In genomic region chr3:142657033-142657432, GRCh38 we compare ENCODE assay signal across 1 cellular context.
TF ChIP-seq lines count a peak whose summit lies in the region.

No MANE protein-coding gene starts in this region.

TF ChIP-seq in WTC11, 78 proteins besides CTCF, POLR2A, EP300 and RAD21 (continued from another document):
- TF ChIP-seq MLX (CRISPR knock-in tag; IDR thresholded peaks at IDR 0.05) (no peak), FOXJ3 (CRISPR knock-in tag; IDR thresholded peaks at IDR 0.05; ENCODE audit: borderline replicate concordance) (no peak)
